Comparison of ENCODE assay signal across 19 cellular contexts in the genomic region with DNA sequence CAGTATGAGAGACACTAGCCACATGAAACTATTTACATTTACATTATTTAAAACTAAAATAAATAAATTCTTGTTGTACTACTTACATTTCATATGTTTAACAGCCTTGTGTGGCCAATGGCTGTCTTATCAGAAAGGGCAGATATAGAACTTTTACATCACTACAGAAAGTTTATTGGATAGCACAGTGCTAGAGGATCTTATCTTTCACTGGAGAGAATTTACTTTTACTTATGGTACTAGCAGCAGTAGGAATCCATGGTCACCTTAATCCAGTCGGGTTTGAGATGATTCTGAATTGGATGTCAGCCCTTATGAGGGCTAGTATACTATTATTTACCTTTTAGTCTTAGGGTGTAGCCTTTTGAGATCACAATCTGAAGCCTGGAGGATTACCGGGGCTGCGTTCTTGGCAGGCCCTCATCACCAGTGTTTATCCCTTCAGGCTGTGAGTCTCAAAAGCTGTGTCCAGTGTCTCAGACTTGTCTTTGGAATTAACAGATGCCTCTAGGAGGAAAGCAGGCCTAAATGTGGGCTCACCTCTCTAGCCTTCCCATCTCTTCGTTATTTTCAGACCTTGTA.
"Had no signal": no experiment of that assay in that cellular context is flagged by ENCODE, and none has a peak within 500 bp of the region (broad histone marks: within the 10 kb centered on the region; RNA-seq: fewer than 3 reads in every experiment).

No MANE protein-coding gene starts in this region.

- DNase-seq: activated CD4-positive, alpha-beta T cell treated with anti-CD3 and anti-CD28 coated beads for 1 hour; activated gamma-delta T cell treated with Interleukin-2 at 50 U/mL for 16 hours; activated T-cell treated with anti-CD3 and anti-CD28 coated beads, Interleukin-2, amount 50 U/mL, for 1 hour; adrenal gland; central memory CD4-positive, alpha-beta T cell; effector memory CD4-positive, alpha-beta T cell; hypothalamus; left cardiac atrium; right cardiac atrium; stimulated activated CD4-positive, alpha-beta T cell treated with anti-CD3 and anti-CD28 coated beads, Interleukin-2, amount 100 ng/mL, for 24 hours; stomach; uterus had no signal

- H3K36me3 ChIP-seq: uterus had no signal

- H2AFZ ChIP-seq: parathyroid adenoma had no signal

- H3K27me3 ChIP-seq: adrenal gland, ascending aorta, stomach, suprapubic skin, tibial nerve, uterus had no signal

- H3K4me3 ChIP-seq: adrenal gland, ascending aorta, stomach, suprapubic skin, tibial nerve, uterus had no signal

- H3K4me1 ChIP-seq: adrenal gland, ascending aorta, parathyroid adenoma, stomach, suprapubic skin, tibial nerve, uterus had no signal

- ATAC-seq: activated naive CD4-positive, alpha-beta T cell treated with anti-CD3 and anti-CD28 coated beads, Interleukin-2, amount 50 U/mL, for 72 hours; esophagus mucosa; left cardiac atrium; right cardiac atrium; stimulated activated effector memory CD8-positive, alpha-beta T cell treated with anti-CD3 and anti-CD28 coated beads, Interleukin-12 subunit alpha, Interleukin-12 subunit beta, amount 100 ng/mL, for 72 hours had no signal

- H3K27ac ChIP-seq: adrenal gland, ascending aorta, parathyroid adenoma, stomach, suprapubic skin, tibial nerve, uterus had no signal

- H3K9ac ChIP-seq: parathyroid adenoma had no signal
